ENCODE assay signal across 32 cellular contexts in the genomic region with DNA sequence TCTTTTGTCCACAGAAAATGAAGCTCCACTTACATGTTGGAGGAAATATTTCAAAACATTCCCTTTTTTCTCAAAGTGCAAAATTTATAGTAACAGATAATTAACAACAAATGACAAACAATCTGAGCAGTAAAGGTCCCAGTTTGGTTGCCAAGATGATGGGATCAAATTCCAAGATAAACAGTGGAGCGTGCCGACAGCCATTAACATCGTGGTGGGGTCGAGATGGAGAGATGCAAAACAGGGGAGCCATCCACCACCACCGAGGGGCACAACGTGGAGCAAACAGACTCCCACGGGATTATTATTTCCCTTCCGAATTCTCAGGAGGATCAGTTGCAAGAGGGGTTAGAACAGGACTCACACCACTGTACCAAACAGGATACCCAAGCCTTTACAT. TPM values are rescaled to one million over a fixed set of nuclear protein-coding genes. Genes with fewer than 3 reads are reported as not detected.
"Had no signal": no experiment of that assay in that cellular context is flagged by ENCODE, and none has a peak within 500 bp of the region (broad histone marks: within the 10 kb centered on the region; RNA-seq: fewer than 3 reads in every experiment).

No MANE protein-coding gene starts in this region.

- H3K4me3 Mint-ChIP-seq: activated CD4-positive, alpha-beta memory T cell treated with anti-CD3 and anti-CD28 coated beads for 36 hours; activated CD4-positive, alpha-beta T cell treated with anti-CD3 and anti-CD28 coated beads, Interleukin-2, amount 10 ng/mL, durations not matched to agents 7 days and 5 days; activated naive CD4-positive, alpha-beta T cell treated with anti-CD3 and anti-CD28 coated beads for 36 hours; activated naive CD8-positive, alpha-beta T cell; activated T-helper 17 cell treated with anti-CD3 and anti-CD28 coated beads, Interleukin-2, amount 50 U/mL, for 72 hours; T-helper 1 cell treated with Interleukin-12 subunit alpha and Interleukin-12 subunit beta and Interleukin-4 antibody, amounts not matched to agents 30 μg/mL and 1 μg/mL, for 36 hours; WTC11 had no signal

- H3K27ac ChIP-seq: brain microvascular endothelial cell, cardiac muscle cell had no signal

- H3K27ac Mint-ChIP-seq: activated CD4-positive, alpha-beta memory T cell treated with anti-CD3 and anti-CD28 coated beads for 36 hours; activated CD4-positive, alpha-beta T cell treated with anti-CD3 and anti-CD28 coated beads, Interleukin-2, amount 10 ng/mL, durations not matched to agents 7 days and 5 days; activated naive CD4-positive, alpha-beta T cell treated with anti-CD3 and anti-CD28 coated beads for 36 hours; activated naive CD8-positive, alpha-beta T cell; activated T-helper 17 cell treated with anti-CD3 and anti-CD28 coated beads, Interleukin-2, amount 50 U/mL, for 72 hours; T-helper 1 cell treated with Interleukin-12 subunit alpha and Interleukin-12 subunit beta and Interleukin-4 antibody, amounts not matched to agents 30 μg/mL and 1 μg/mL, for 36 hours; WTC11 had no signal

- H3K9me3 Mint-ChIP-seq: activated CD4-positive, alpha-beta memory T cell treated with anti-CD3 and anti-CD28 coated beads for 36 hours; activated CD4-positive, alpha-beta T cell treated with anti-CD3 and anti-CD28 coated beads, Interleukin-2, amount 10 ng/mL, durations not matched to agents 7 days and 5 days; activated naive CD4-positive, alpha-beta T cell treated with anti-CD3 and anti-CD28 coated beads for 36 hours; activated T-helper 17 cell treated with anti-CD3 and anti-CD28 coated beads, Interleukin-2, amount 50 U/mL, for 72 hours; T-helper 1 cell treated with Interleukin-12 subunit alpha and Interleukin-12 subunit beta and Interleukin-4 antibody, amounts not matched to agents 30 μg/mL and 1 μg/mL, for 36 hours had no signal

- FAIRE-seq: astrocyte, HepG2, K562 had no signal

- H3K27me3 ChIP-seq: brain microvascular endothelial cell, cardiac muscle cell had no signal

- H3K4me1 Mint-ChIP-seq: activated CD4-positive, alpha-beta T cell treated with anti-CD3 and anti-CD28 coated beads, Interleukin-2, amount 10 ng/mL, durations not matched to agents 7 days and 5 days; activated T-helper 17 cell treated with anti-CD3 and anti-CD28 coated beads, Interleukin-2, amount 50 U/mL, for 72 hours had no signal

- H3K27me3 Mint-ChIP-seq: activated CD4-positive, alpha-beta memory T cell treated with anti-CD3 and anti-CD28 coated beads for 36 hours had no signal

- H3K4me3 ChIP-seq: cardiac muscle cell, K562 had no signal

- ATAC-seq: activated T-helper 17 cell treated with anti-CD3 and anti-CD28 coated beads, Interleukin-2, amount 50 U/mL, for 72 hours; HepG2; K562; Panc1; Right ventricle myocardium inferior; WTC11 had no signal

- DNase-seq: activated CD4-positive, alpha-beta memory T cell treated with anti-CD3 and anti-CD28 coated beads for 36 hours; activated CD4-positive, alpha-beta T cell treated with anti-CD3 and anti-CD28 coated beads, Interleukin-2, amount 10 ng/mL, durations not matched to agents 7 days and 5 days; activated CD4-positive, CD25-positive, alpha-beta regulatory T cell treated with anti-CD3 and anti-CD28 coated beads, Interleukin-2, amount 50 U/mL, for 72 hours; activated gamma-delta T cell; activated naive CD4-positive, alpha-beta T cell treated with anti-CD3 and anti-CD28 coated beads for 36 hours; activated T-cell treated with anti-CD3 and anti-CD28 coated beads for 4 hours; activated T-cell treated with anti-CD3 and anti-CD28 coated beads, Interleukin-2, amount 50 U/mL, for 48 hours; amygdala; brain microvascular endothelial cell; Karpas-422; MM.1S; NCI-H1105; NCI-H146; NCI-H187 treated with DMSO at 0.1 percent for 48 hours; NCI-H2081 treated with DMSO at 0.1 percent for 48 hours; NCI-H226; NCI-H774; NK-92 treated with Interleukin-12 subunit alpha and Interleukin-12 subunit beta, amount 100 ng/mL, for 24 hours; OCI-M1; RPMI8226 had no signal

- H3K36me3 Mint-ChIP-seq: activated CD4-positive, alpha-beta memory T cell treated with anti-CD3 and anti-CD28 coated beads for 36 hours; activated naive CD8-positive, alpha-beta T cell had no signal

- H3K36me3 ChIP-seq: brain microvascular endothelial cell, cardiac muscle cell had no signal

RNA-seq across cellular contexts. Expression of gene MPPED2, which starts 17.2 kb away (rescaled TPM):
- total RNA-seq: activated CD4-positive, alpha-beta memory T cell treated with anti-CD3 and anti-CD28 coated beads for 36 hours; activated CD8-positive, alpha-beta memory T cell treated with anti-CD3 and anti-CD28 coated beads for 36 hours; activated naive CD4-positive, alpha-beta T cell treated with anti-CD3 and anti-CD28 coated beads for 36 hours; activated T-helper 17 cell treated with anti-CD3 and anti-CD28 coated beads, Interleukin-2, amount 50 U/mL, for 72 hours; HepG2; K562; NCI-H460 had no signal
